Comparison of ENCODE assay signal across 8 cellular contexts in the genomic region with DNA sequence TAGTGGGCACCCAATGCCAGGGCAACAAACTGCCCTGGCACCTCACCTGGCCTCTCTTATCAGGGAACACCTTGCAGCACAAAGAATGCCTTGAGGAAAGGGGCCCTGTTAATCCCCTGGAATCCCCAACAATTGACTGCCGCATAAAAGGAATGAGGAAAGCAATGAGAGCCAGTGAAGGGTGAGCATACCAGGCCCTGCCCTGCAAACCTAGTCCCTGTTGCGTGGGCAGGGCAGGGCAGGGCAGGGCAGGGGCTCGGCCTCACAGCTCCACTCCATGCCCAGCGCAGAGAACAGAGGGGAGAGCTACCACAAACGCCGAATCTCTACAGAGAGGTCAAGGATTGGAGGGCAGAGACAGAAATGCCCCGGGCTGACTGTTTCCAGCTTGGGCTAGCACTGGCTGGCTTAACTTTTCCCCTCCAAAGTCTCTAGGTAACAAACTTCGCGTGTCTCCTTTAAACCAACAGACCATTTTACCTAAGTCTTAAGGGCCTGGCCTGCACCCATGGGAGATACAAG. TPM values are rescaled to one million over a fixed set of nuclear protein-coding genes. Genes with fewer than 3 reads are reported as not detected.
DNase-seq lines count a peak whose midpoint lies in the region; ATAC-seq, FAIRE-seq and TF ChIP-seq lines count a peak whose summit lies in the region.

No MANE protein-coding gene starts in this region.

- H3K27me3 ChIP-seq in endodermal cell (ENCODE audit: control insufficient read depth, insufficient read depth, low read length, poor library complexity, severe bottlenecking), result no peaks in the 10 kb centered on the region

- CTCF ChIA-PET in RWPE1 (lab: Yijun Ruan, JAX), result interaction anchor here (0.6 to 2.0 kb wide), 5 partner anchors 18 to 727 kb away, joined by 3 to 7 read pairs (median 3); no protein-coding TSS in a partner anchor

- peaks cover 3% of the 10 kb centered on the region for H3K4me1 ChIP-seq in endodermal cell (ENCODE audit: control insufficient read depth, insufficient read depth, low read length)

- H3K27ac ChIP-seq in RWPE1 (peak overlapping the region; percentile 93), endodermal cell (ENCODE audit: low read depth, low read length) (no peak overlapping the region)

- no peak for ATAC-seq in GM18870 (IDR thresholded peaks at IDR 0.05; ENCODE audit: unreplicated experiment)

- POLR2A ChIA-PET in RWPE1 (lab: Yijun Ruan, JAX; ENCODE audit: low non-redundant PET), result interaction anchor here (0.5 to 1.0 kb wide), 2 partner anchors 10 to 40 kb away, joined by 4 read pairs; no protein-coding TSS in a partner anchor

- no peak for DNase-seq in GM19239 (ENCODE audit: insufficient read length, low spot score)
- DNase-seq in RWPE1 (ENCODE audit: low spot score), result peak; percentile 76
- DNase-seq in endodermal cell, result peak; percentile 79
- DNase-seq in myocyte (ENCODE audit: low read depth), result peak; percentile 63
- DNase-seq in NCI-H2171 (lab: John Stamatoyannopoulos, UW), result no peak
- no peak for DNase-seq in GOT3 (lab: John Stamatoyannopoulos, UW)
- DNase-seq in HuH-7.5 (ENCODE audit: low spot score), result no peak

- TF ChIP-seq CTCF in RWPE1 (conservative IDR thresholded peaks at IDR 0.05; ENCODE audit: low read depth), result no peak
- TF ChIP-seq CTCF in endodermal cell (conservative IDR thresholded peaks at IDR 0.05), result no peak

- peak overlapping the region; percentile 95 for H3K27ac Mint-ChIP-seq in endodermal cell

- H3K4me3 Mint-ChIP-seq in endodermal cell, result peak overlapping the region; percentile 76

- peak overlapping the region; percentile 95 for H3K9ac ChIP-seq in endodermal cell (ENCODE audit: extremely low read depth, low read length, poor library complexity, severe bottlenecking)

- H3K4me1 Mint-ChIP-seq in endodermal cell, result peaks cover 40% of the 10 kb centered on the region

- no peaks in the 10 kb centered on the region for H3K9me3 Mint-ChIP-seq in endodermal cell

- peaks cover 2% of the 10 kb centered on the region for H3K27me3 Mint-ChIP-seq in endodermal cell (ENCODE audit: insufficient read depth)

- peak; percentile 59 for FAIRE-seq in GM19239 (lab: Jason Lieb, UNC)

- H3K9me3 ChIP-seq in endodermal cell (ENCODE audit: control insufficient read depth, low read length), result no peaks in the 10 kb centered on the region

- H3K4me3 ChIP-seq in endodermal cell (ENCODE audit: low read length), result peak overlapping the region; percentile 95

- no peaks in the 10 kb centered on the region for H3K36me3 Mint-ChIP-seq in endodermal cell (ENCODE audit: low read depth)

- H3K36me3 ChIP-seq in endodermal cell (ENCODE audit: control insufficient read depth, insufficient read depth, low read length), result peaks cover 7% of the 10 kb centered on the region

- 26 to 73% methylated on average over 2 to 9 of the region's 9 CpGs for WGBS in endodermal cell (ENCODE audit: insufficient coverage in 1 of 2, insufficient read length in 1 of 2), 2 experiments

RNA-seq across cellular contexts. Expression of a gene that starts 1.1 kb away (rescaled TPM):
- total RNA-seq in endodermal cell (100 to 1,000 TPM; 104 to 134 TPM), myocyte (219 and 266 TPM in 2 replicates)
- polyA plus RNA-seq in endodermal cell (2013, experiment 1 of 2), result 39.4 TPM
- 35.8 TPM for polyA plus RNA-seq in endodermal cell (2013, experiment 2 of 2)
- polyA plus RNA-seq in myocyte (2012), result 136 TPM

Comparison
In these comparisons a context has a peak if more than half of its experiments do, and no peak if none do; other contexts are left out.
1. DNase-seq: peak in RWPE1 (single experiment), endodermal cell (single experiment) and myocyte (single experiment); none in GM19239 (single experiment), NCI-H2171 (single experiment), GOT3 (single experiment) and HuH-7.5 (single experiment).